14 cellular contexts compared by ENCODE assay signal in genomic region chr15:82129144-82129692, GRCh38.
"Had no signal": no experiment of that assay in that cellular context is flagged by ENCODE, and none has a peak within 500 bp of the region (broad histone marks: within the 10 kb centered on the region; RNA-seq: fewer than 3 reads in every experiment).

No MANE protein-coding gene starts in this region.

- H3K9me3 ChIP-seq: colonic mucosa, prostate gland had no signal

- H3K4me1 ChIP-seq: colonic mucosa, prostate gland had no signal

- H3K4me3 ChIP-seq: colonic mucosa, prostate gland had no signal

- H3K27ac ChIP-seq: colonic mucosa had no signal

- H3K9me3 Mint-ChIP-seq: activated naive CD8-positive, alpha-beta T cell treated with anti-CD3 and anti-CD28 coated beads, Interleukin-2, amount 50 U/mL, for 24 hours; naive B cell had no signal

- FAIRE-seq: endothelial cell of umbilical vein had no signal

- DNase-seq: activated CD4-positive, alpha-beta T cell treated with anti-CD3 and anti-CD28 coated beads for 36 hours; activated CD8-positive, alpha-beta memory T cell treated with anti-CD3 and anti-CD28 coated beads, Interleukin-2, amount 50 U/mL, for 48 hours; activated CD8-positive, alpha-beta T cell treated with anti-CD3 and anti-CD28 coated beads, Interleukin-2, amount 10 ng/mL, durations not matched to agents 7 days and 5 days; activated naive CD4-positive, alpha-beta T cell; activated naive CD8-positive, alpha-beta T cell treated with anti-CD3 and anti-CD28 coated beads, Interleukin-2, amount 50 U/mL, for 24 hours; colonic mucosa; midbrain; naive B cell; stimulated activated CD4-positive, alpha-beta T cell treated with anti-CD3 and anti-CD28 coated beads, Interleukin-15, amount 100 ng/mL, for 24 hours; stimulated activated CD4-positive, alpha-beta T cell treated with anti-CD3 and anti-CD28 coated beads, Interleukin-4, amount 100 ng/mL, for 4 hours; T-helper 9 cell had no signal

- H3K36me3 ChIP-seq: colonic mucosa, prostate gland had no signal

- H3K4me3 Mint-ChIP-seq: activated CD4-positive, alpha-beta T cell treated with anti-CD3 and anti-CD28 coated beads for 36 hours; activated CD8-positive, alpha-beta T cell treated with anti-CD3 and anti-CD28 coated beads, Interleukin-2, amount 10 ng/mL, durations not matched to agents 7 days and 5 days; activated naive CD8-positive, alpha-beta T cell treated with anti-CD3 and anti-CD28 coated beads, Interleukin-2, amount 50 U/mL, for 24 hours; naive B cell had no signal

- H3K27me3 ChIP-seq: colonic mucosa had no signal

- H3K27me3 Mint-ChIP-seq: activated CD4-positive, alpha-beta T cell treated with anti-CD3 and anti-CD28 coated beads for 36 hours; activated naive CD8-positive, alpha-beta T cell treated with anti-CD3 and anti-CD28 coated beads, Interleukin-2, amount 50 U/mL, for 24 hours; naive B cell had no signal

- ATAC-seq: activated CD4-positive, alpha-beta T cell treated with anti-CD3 and anti-CD28 coated beads for 36 hours; activated CD8-positive, alpha-beta T cell treated with anti-CD3 and anti-CD28 coated beads, Interleukin-2, amount 10 ng/mL, durations not matched to agents 7 days and 5 days; sciatic nerve had no signal

- H3K27ac Mint-ChIP-seq: activated CD4-positive, alpha-beta T cell treated with anti-CD3 and anti-CD28 coated beads for 36 hours; activated CD8-positive, alpha-beta T cell treated with anti-CD3 and anti-CD28 coated beads, Interleukin-2, amount 10 ng/mL, durations not matched to agents 7 days and 5 days had no signal
